ENCODE assay signal across 9 cellular contexts in genomic region chr19:41325947-41326706, GRCh38. TPM values are rescaled to one million over a fixed set of nuclear protein-coding genes. Genes with fewer than 3 reads are reported as not detected.
DNase-seq lines count a peak whose midpoint lies in the region; ATAC-seq, FAIRE-seq and TF ChIP-seq lines count a peak whose summit lies in the region.
"Had no signal": no experiment of that assay in that cellular context is flagged by ENCODE, and none has a peak within 500 bp of the region (broad histone marks: within the 10 kb centered on the region; RNA-seq: fewer than 3 reads in every experiment).

No MANE protein-coding gene starts in this region.

- dilution Hi-C loops in endothelial cell of umbilical vein (cut with MboI; ENCODE audit: extremely low pct_ligation_motif_present, low sequenced_read_pairs): no loop called here

- H3K27me3 ChIP-seq in RWPE2 (ENCODE audit: insufficient read depth, poor library complexity, severe bottlenecking) (no peaks in the 10 kb centered on the region), endothelial cell of umbilical vein (ENCODE audit: control insufficient read depth in 2 of 2, insufficient read depth in 2 of 2, low read length in 2 of 2) (no peaks in the 10 kb centered on the region)

- peak overlapping the region; percentile 91 for H3K27ac ChIP-seq in RWPE2 (ENCODE audit: poor library complexity, severe bottlenecking)
- peak overlapping the region; percentile 100 for H3K27ac ChIP-seq in endothelial cell of umbilical vein (ENCODE audit: insufficient read depth, low read depth, low read length)

- peak overlapping the region; percentile 93 for H3K9ac ChIP-seq in endothelial cell of umbilical vein (replicated peaks; ENCODE audit: extremely low read depth, insufficient read depth, low read length)

- POLR2A ChIA-PET in endothelial cell of umbilical vein (lab: Charles Lee): no interaction called here
- POLR2A ChIA-PET in naive thymus-derived CD8-positive, alpha-beta T cell (lab: Charles Lee): interaction anchor here (1.1 to 6.1 kb wide), 8 partner anchors 11 to 63 kb away, joined by 4 to 71 read pairs (median 18); partner anchors contain the start of genes CCDC97, HNRNPUL1 and TGFB1

- no peaks in the 10 kb centered on the region for H3K9me3 Mint-ChIP-seq in naive thymus-derived CD8-positive, alpha-beta T cell

- H3K9me3 ChIP-seq in RWPE2 (ENCODE audit: severe bottlenecking) (no peaks in the 10 kb centered on the region), endothelial cell of umbilical vein (replicated peaks; ENCODE audit: control insufficient read depth, insufficient read depth, low read length) (no peaks in the 10 kb centered on the region)

- FAIRE-seq in endothelial cell of umbilical vein (lab: Jason Lieb, UNC): peak; percentile 72
- FAIRE-seq: A204.1 had no signal

- H3K36me3 ChIP-seq in RWPE2 (ENCODE audit: low read depth): peaks cover 34% of the 10 kb centered on the region
- peaks cover 4 to 19% of the 10 kb centered on the region in 2 experiments for H3K36me3 ChIP-seq in endothelial cell of umbilical vein (ENCODE audit: control insufficient read depth in 2 of 2, extremely low read depth in 1 of 2, insufficient read depth in 2 of 2, low read length in 2 of 2)

- BruUV-seq in endothelial cell of umbilical vein (replicated peaks; lab: Mats Ljungman, UMichigan): no TSS peak

- H2AFZ ChIP-seq in endothelial cell of umbilical vein (ENCODE audit: low read depth, low read length): no peak overlapping the region

- peaks cover 9% of the 10 kb centered on the region for H3K79me2 ChIP-seq in endothelial cell of umbilical vein (ENCODE audit: control insufficient read depth, insufficient read depth, low read length)

- intact Hi-C loops in endothelial cell of umbilical vein (cut with micrococcal nuclease): loop anchor here (1.0 kb wide), 1 partner anchor 153 kb away; no protein-coding TSS in a partner anchor

- peak; percentile 5 for DNase-seq in DMS153 treated with DMSO at 0.1 percent for 48 hours (lab: John Stamatoyannopoulos, UW; ENCODE audit: unreplicated experiment)
- no peak for DNase-seq in DMS153 (lab: John Stamatoyannopoulos, UW)
- DNase-seq in RWPE2 (ENCODE audit: low spot score): no peak
- DNase-seq in endothelial cell of umbilical vein (ENCODE audit: low read depth, low spot score): peak; percentile 87
- peak in 3 of 10 donors; percentile 41 to 43 (median 43) for DNase-seq in naive thymus-derived CD8-positive, alpha-beta T cell
- no peak for DNase-seq in NCI-H82 (lab: John Stamatoyannopoulos, UW)

- no peaks in the 10 kb centered on the region for H3K9me1 ChIP-seq in endothelial cell of umbilical vein (replicated peaks; ENCODE audit: control insufficient read depth, extremely low read depth, insufficient read depth, low read length)

- H3K4me1 Mint-ChIP-seq in naive thymus-derived CD8-positive, alpha-beta T cell: peaks cover 50 to 84% (median 74%) of the 10 kb centered on the region in 4 donors

- H3K27me3 Mint-ChIP-seq in naive thymus-derived CD8-positive, alpha-beta T cell: peaks cover 0 to 2% (median 0%) of the 10 kb centered on the region in 5 donors

- TF ChIP-seq CTCF in RWPE2 (IDR thresholded peaks at IDR 0.05; ENCODE audit: poor library complexity, severe bottlenecking): no peak
- no peak for TF ChIP-seq CTCF in endothelial cell of umbilical vein (IDR thresholded peaks at IDR 0.05; ENCODE audit: extremely low read depth in 1 of 2, insufficient read depth in 1 of 2, low read depth in 1 of 2, low read length in 2 of 2)

- H3K4me3 ChIP-seq in RWPE2 (ENCODE audit: severe bottlenecking) (no peak overlapping the region), endothelial cell of umbilical vein (replicated peaks in 1 of 3; ENCODE audit: insufficient read depth in 1 of 3, low read depth in 1 of 3, low read length in 3 of 3) (peak overlapping the region in 1 of 3 experiments; percentile 12)

- H3K36me3 Mint-ChIP-seq in naive thymus-derived CD8-positive, alpha-beta T cell: peaks cover 0 to 47% (median 7%) of the 10 kb centered on the region in 3 donors

- CTCF ChIA-PET in endothelial cell of umbilical vein (lab: Charles Lee): interaction anchor here (1.7 to 3.9 kb wide), 3 partner anchors 16 to 106 kb away, joined by 4 to 40 read pairs (median 5); partner anchors contain the start of genes CCDC97 and TGFB1

- peak overlapping the region; percentile 4 for H3K4me2 ChIP-seq in endothelial cell of umbilical vein (ENCODE audit: insufficient read depth, low read length)

- TF ChIP-seq POLR2A in endothelial cell of umbilical vein (IDR thresholded peaks at IDR 0.05; ENCODE audit: low read depth, low read length): no peak

- no peak for ATAC-seq in RWPE2 (ENCODE audit: low read depth)
- peak; percentile 4 to 14 for ATAC-seq in naive thymus-derived CD8-positive, alpha-beta T cell
- no peak for ATAC-seq in HG03342 (IDR thresholded peaks at IDR 0.05; ENCODE audit: unreplicated experiment)
- no peak for ATAC-seq in HG02870 (IDR thresholded peaks at IDR 0.05; ENCODE audit: unreplicated experiment)

- H3K4me3 Mint-ChIP-seq in naive thymus-derived CD8-positive, alpha-beta T cell: peak overlapping the region; percentile 7 to 88 (median 78)

- peak overlapping the region; percentile 84 to 97 (median 94) for H3K27ac Mint-ChIP-seq in naive thymus-derived CD8-positive, alpha-beta T cell

- no peaks in the 10 kb centered on the region for H4K20me1 ChIP-seq in endothelial cell of umbilical vein (replicated peaks; ENCODE audit: control insufficient read depth, extremely low read depth, insufficient read depth, low read length)

- peaks cover 50% of the 10 kb centered on the region for H3K4me1 ChIP-seq in RWPE2 (ENCODE audit: insufficient read depth, poor library complexity, severe bottlenecking)
- H3K4me1 ChIP-seq in endothelial cell of umbilical vein (ENCODE audit: control insufficient read depth, extremely low read depth, insufficient read depth, low read length): peaks cover 71% of the 10 kb centered on the region

TF ChIP-seq in endothelial cell of umbilical vein, 7 proteins besides CTCF, POLR2A, EP300 and RAD21 (continues in another document):
- TF ChIP-seq FOS (IDR thresholded peaks at IDR 0.05; ENCODE audit: borderline replicate concordance, insufficient read depth, low read length) (no peak), GATA2 (IDR thresholded peaks at IDR 0.05; ENCODE audit: insufficient read depth, insufficient read length, low read depth, low read length) (no peak), POLR2AphosphoS5 (IDR thresholded peaks at IDR 0.05; ENCODE audit: insufficient read depth, low read depth, low read length) (no peak), EZH2 (IDR thresholded peaks at IDR 0.05; ENCODE audit: borderline replicate concordance, low read depth, low read length, severe bottlenecking) (no peak), JUN (IDR thresholded peaks at IDR 0.05; ENCODE audit: borderline replicate concordance, insufficient read depth, insufficient read length, low read depth) (no peak)

RNA-seq across cellular contexts. Expression of gene CCDC97, which starts 16.2 kb away (rescaled TPM):
- 24.2 and 27.2 TPM in 2 replicates for total RNA-seq in endothelial cell of umbilical vein
- 19.7 and 20.7 TPM in 2 replicates for polyA plus RNA-seq in endothelial cell of umbilical vein
- polyA plus RNA-seq in endothelial cell of umbilical vein (2011; cell fraction: cytosol; rRNA removed): 11.1 and 12.9 TPM in 2 replicates
- polyA plus RNA-seq in endothelial cell of umbilical vein (2011; cell fraction: nucleus; rRNA removed): 13.2 TPM in 2 replicates
- 16.7 and 18.4 TPM in 2 replicates for polyA plus RNA-seq in endothelial cell of umbilical vein (2012)
- 16.3 and 20.4 TPM in 2 replicates for polyA minus RNA-seq in endothelial cell of umbilical vein
- 7.8 TPM for polyA minus RNA-seq in endothelial cell of umbilical vein (2011; cell fraction: cytosol; rRNA and poly(A)+ RNA removed)
- 13.1 and 19.1 TPM in 2 replicates for polyA minus RNA-seq in endothelial cell of umbilical vein (2011; cell fraction: nucleus; rRNA and poly(A)+ RNA removed)
- 10 to 100 TPM; 46.6 to 49.1 TPM for total RNA-seq in naive thymus-derived CD8-positive, alpha-beta T cell
- 10 to 100 TPM; 15.6 to 25.0 (median 24.6) TPM for polyA plus RNA-seq in naive thymus-derived CD8-positive, alpha-beta T cell

RNA-seq across cellular contexts. Expression of gene TGFB1, which starts 27.6 kb away (rescaled TPM):
- total RNA-seq in endothelial cell of umbilical vein: 250 and 294 TPM in 2 replicates
- polyA plus RNA-seq in endothelial cell of umbilical vein: 57.7 and 64.4 TPM in 2 replicates
- polyA plus RNA-seq in endothelial cell of umbilical vein (2011; cell fraction: cytosol; rRNA removed): 45.5 and 55.4 TPM in 2 replicates
- polyA plus RNA-seq in endothelial cell of umbilical vein (2011; cell fraction: nucleus; rRNA removed): 60.3 and 98.2 TPM in 2 replicates
- 156 and 226 TPM in 2 replicates for polyA plus RNA-seq in endothelial cell of umbilical vein (2012)
- 39.1 and 71.3 TPM in 2 replicates for polyA minus RNA-seq in endothelial cell of umbilical vein
- 4.2 TPM for polyA minus RNA-seq in endothelial cell of umbilical vein (2011; cell fraction: cytosol; rRNA and poly(A)+ RNA removed)
- polyA minus RNA-seq in endothelial cell of umbilical vein (2011; cell fraction: nucleus; rRNA and poly(A)+ RNA removed): 35.5 and 47.3 TPM in 2 replicates
- 10 to 100 TPM; 83.6 to 85.6 TPM for total RNA-seq in naive thymus-derived CD8-positive, alpha-beta T cell
- 10 to 100 TPM; 30.5 to 45.4 (median 34.5) TPM for polyA plus RNA-seq in naive thymus-derived CD8-positive, alpha-beta T cell

RNA-seq across cellular contexts. Expression of gene B9D2, which starts 37.8 kb away (rescaled TPM):
- total RNA-seq in endothelial cell of umbilical vein: 12.2 and 13.6 TPM in 2 replicates
- 23.9 and 28.4 TPM in 2 replicates for polyA plus RNA-seq in endothelial cell of umbilical vein
- polyA plus RNA-seq in endothelial cell of umbilical vein (2011; cell fraction: cytosol; rRNA removed): 14.7 and 16.7 TPM in 2 replicates
- polyA plus RNA-seq in endothelial cell of umbilical vein (2011; cell fraction: nucleus; rRNA removed): 8.2 and 9.1 TPM in 2 replicates
- 8.9 and 13.5 TPM in 2 replicates for polyA plus RNA-seq in endothelial cell of umbilical vein (2012)
- polyA minus RNA-seq in endothelial cell of umbilical vein: 3.0 and 3.8 TPM in 2 replicates
- polyA minus RNA-seq in endothelial cell of umbilical vein (2011; cell fraction: cytosol; rRNA and poly(A)+ RNA removed): 2.3 TPM
- polyA minus RNA-seq in endothelial cell of umbilical vein (2011; cell fraction: nucleus; rRNA and poly(A)+ RNA removed): 2.4 and 2.6 TPM in 2 replicates
- 10 to 100 TPM; 15.0 to 17.3 TPM for total RNA-seq in naive thymus-derived CD8-positive, alpha-beta T cell
- 10 to 100 TPM; 12.6 to 20.9 (median 19.8) TPM for polyA plus RNA-seq in naive thymus-derived CD8-positive, alpha-beta T cell

RNA-seq across cellular contexts. Expression of gene TMEM91, which starts 50.2 kb away (rescaled TPM):
- 13.2 and 15.8 TPM in 2 replicates for total RNA-seq in endothelial cell of umbilical vein
- polyA plus RNA-seq in endothelial cell of umbilical vein: 9.0 and 12.0 TPM in 2 replicates
- 6.5 and 6.9 TPM in 2 replicates for polyA plus RNA-seq in endothelial cell of umbilical vein (2011; cell fraction: cytosol; rRNA removed)
- polyA plus RNA-seq in endothelial cell of umbilical vein (2011; cell fraction: nucleus; rRNA removed): 23.0 and 25.8 TPM in 2 replicates
- 9.3 and 18.2 TPM in 2 replicates for polyA plus RNA-seq in endothelial cell of umbilical vein (2012)
- 5.6 and 11.3 TPM in 2 replicates for polyA minus RNA-seq in endothelial cell of umbilical vein
- not detected for polyA minus RNA-seq in endothelial cell of umbilical vein (2011; cell fraction: cytosol; rRNA and poly(A)+ RNA removed)
- 10.9 and 15.4 TPM in 2 replicates for polyA minus RNA-seq in endothelial cell of umbilical vein (2011; cell fraction: nucleus; rRNA and poly(A)+ RNA removed)
- total RNA-seq in naive thymus-derived CD8-positive, alpha-beta T cell: 1 to 10 TPM; 9.9 TPM
- polyA plus RNA-seq in naive thymus-derived CD8-positive, alpha-beta T cell: 1 to 10 TPM; 3.6 to 8.3 (median 5.0) TPM

Comparison
In these comparisons a context has a peak if more than half of its experiments do, and no peak if none do; other contexts are left out.
1. DNase-seq: peak in DMS153 treated with DMSO at 0.1 percent for 48 hours (single experiment) and endothelial cell of umbilical vein (single experiment); none in DMS153 (single experiment), RWPE2 (single experiment) and NCI-H82 (single experiment).
2. ATAC-seq: peak in naive thymus-derived CD8-positive, alpha-beta T cell (2 of 2); none in RWPE2 (single experiment), HG03342 (single experiment) and HG02870 (single experiment).